ENCODE assay signal across 8 cellular contexts in genomic region chr5:96703985-96704384, GRCh38. TPM values are rescaled to one million over a fixed set of nuclear protein-coding genes. Genes with fewer than 3 reads are reported as not detected.
DNase-seq lines count a peak whose midpoint lies in the region; ATAC-seq and TF ChIP-seq lines count a peak whose summit lies in the region.

No MANE protein-coding gene starts in this region.

- peaks cover 0 to 30% (median 4%) of the 10 kb centered on the region in 4 donors for H3K4me1 ChIP-seq in Peyer's patch
- H3K4me1 ChIP-seq in neuron (ENCODE audit: insufficient read depth, low read length), result peaks cover 4% of the 10 kb centered on the region
- H3K4me1 ChIP-seq in mucosa of descending colon (ENCODE audit: low read depth), result peaks cover 15% of the 10 kb centered on the region

- H3K27ac Mint-ChIP-seq in CD4-positive, alpha-beta T cell, result peak overlapping the region; percentile 87

- intact Hi-C loops in CD4-positive, alpha-beta T cell (cut with DNase I, micrococcal nuclease), result loop anchor here (1.0 to 5.0 kb wide), 2 partner anchors 42 to 43 kb away; partner anchors contain the start of gene CAST (in 1 of the 2)
- intact Hi-C loops in mucosa of descending colon (cut with DNase I, micrococcal nuclease), result no loop called here

- peak overlapping the region; percentile 89 for H3K4me3 Mint-ChIP-seq in CD4-positive, alpha-beta T cell

- ATAC-seq in CD4-positive, alpha-beta T cell (ENCODE audit: poor library complexity), result no peak
- ATAC-seq in mucosa of descending colon, result no peak
- ATAC-seq in HG02610 (IDR thresholded peaks at IDR 0.05; ENCODE audit: unreplicated experiment), result no peak

- no peaks in the 10 kb centered on the region for H3K27me3 ChIP-seq in CD4-positive, alpha-beta T cell (ENCODE audit: control insufficient read depth, insufficient read depth, low read length)
- H3K27me3 ChIP-seq in Peyer's patch, result no peaks in the 10 kb centered on the region
- H3K27me3 ChIP-seq in neuron (ENCODE audit: insufficient read depth, low read length), result no peaks in the 10 kb centered on the region

- POLR2A ChIA-PET in CD4-positive, alpha-beta T cell (lab: Charles Lee), result interaction anchor here (1.2 to 4.0 kb wide), 5 partner anchors 9 to 109 kb away, joined by 3 to 37 read pairs (median 4); partner anchors contain the start of genes CAST and ERAP1

- no peaks in the 10 kb centered on the region for H3K9me3 ChIP-seq in CD4-positive, alpha-beta T cell (ENCODE audit: control insufficient read depth, low read length)
- H3K9me3 ChIP-seq in Peyer's patch, result no peaks in the 10 kb centered on the region
- H3K9me3 ChIP-seq in neuron (ENCODE audit: low read length), result no peaks in the 10 kb centered on the region
- H3K9me3 ChIP-seq in mucosa of descending colon, result no peaks in the 10 kb centered on the region

- H2AFZ ChIP-seq in neuron (ENCODE audit: low read depth, low read length), result peak overlapping the region; percentile 86

- peaks cover 57% of the 10 kb centered on the region for H3K4me1 Mint-ChIP-seq in CD4-positive, alpha-beta T cell (ENCODE audit: low read depth)

- no peaks in the 10 kb centered on the region for H3K27me3 Mint-ChIP-seq in CD4-positive, alpha-beta T cell

- CTCF ChIA-PET in CD4-positive, alpha-beta T cell (lab: Charles Lee), result interaction anchor here (1.3 to 3.5 kb wide), 3 partner anchors 12 to 41 kb away, joined by 3 to 9 read pairs (median 3); partner anchors contain the start of gene CAST

- TF ChIP-seq POLR2A in Peyer's patch (IDR thresholded peaks at IDR 0.05), result no peak

- H3K4me3 ChIP-seq in Peyer's patch, result peak overlapping the region in 3 of 4 donors; percentile 71 to 75 (median 72)
- peak overlapping the region; percentile 62 for H3K4me3 ChIP-seq in epithelial cell of esophagus (ENCODE audit: low read length)
- H3K4me3 ChIP-seq in neuron (ENCODE audit: low read length), result peak overlapping the region; percentile 63
- H3K4me3 ChIP-seq in mucosa of descending colon, result no peak overlapping the region

- no peak for DNase-seq in CD4-positive, alpha-beta T cell
- DNase-seq in Peyer's patch, result no peak
- DNase-seq in epithelial cell of esophagus (ENCODE audit: low read depth), result peak; percentile 33
- no peak for DNase-seq in NCI-H128 (lab: John Stamatoyannopoulos, UW; ENCODE audit: unreplicated experiment)
- DNase-seq in NK-92 (lab: John Stamatoyannopoulos, UW; ENCODE audit: unreplicated experiment), result no peak
- no peak for DNase-seq in mucosa of descending colon

- TF ChIP-seq CTCF in CD4-positive, alpha-beta T cell (IDR thresholded peaks at IDR 0.05), result no peak
- TF ChIP-seq CTCF in Peyer's patch (IDR thresholded peaks at IDR 0.05) (no peak), epithelial cell of esophagus (IDR thresholded peaks at IDR 0.05; ENCODE audit: insufficient read depth, low read depth, low read length, missing control alignments) (peak; percentile 10), mucosa of descending colon (IDR thresholded peaks at IDR 0.05) (no peak)

- H3K36me3 ChIP-seq in Peyer's patch (no peaks in the 10 kb centered on the region), neuron (ENCODE audit: insufficient read depth, low read length) (no peaks in the 10 kb centered on the region), mucosa of descending colon (ENCODE audit: low read depth) (no peaks in the 10 kb centered on the region)

- H3K36me3 Mint-ChIP-seq in CD4-positive, alpha-beta T cell (ENCODE audit: low read depth), result peaks cover 9% of the 10 kb centered on the region

- no peaks in the 10 kb centered on the region for H3K9me3 Mint-ChIP-seq in CD4-positive, alpha-beta T cell

- H3K27ac ChIP-seq in CD4-positive, alpha-beta T cell (ENCODE audit: low read depth, low read length), result no peak overlapping the region
- H3K27ac ChIP-seq in Peyer's patch, result peak overlapping the region in 3 of 4 donors; percentile 92 to 98 (median 95)

RNA-seq across cellular contexts. Expression of gene CAST, which starts 41.8 kb away (rescaled TPM):
- total RNA-seq in CD4-positive, alpha-beta T cell, result 100 to 1,000 TPM; 197 to 200 TPM
- total RNA-seq in Peyer's patch (100 to 1,000 TPM; 268 to 396 (median 337) TPM), mucosa of descending colon (100 to 1,000 TPM; 348 to 433 (median 372) TPM)

Comparison
In these comparisons a context has a peak if more than half of its experiments do, and no peak if none do; other contexts are left out.
1. intact Hi-C loops: an anchor here in CD4-positive, alpha-beta T cell (1.0 to 5.0 kb wide); none called in mucosa of descending colon.